2 cellular contexts compared by ENCODE assay signal in genomic region chr1:55860816-55861519, GRCh38.
TF ChIP-seq lines count a peak whose summit lies in the region.

No MANE protein-coding gene starts in this region.

TF ChIP-seq in HCT116, 20 proteins besides CTCF, POLR2A, EP300 and RAD21:
- TF ChIP-seq CEBPB (IDR thresholded peaks at IDR 0.05; ENCODE audit: low read depth) (no peak), JUND (IDR thresholded peaks at IDR 0.05) (no peak)

TF ChIP-seq in GM12878, 131 proteins besides CTCF, POLR2A, EP300 and RAD21:
- TF ChIP-seq NFYA (IDR thresholded peaks at IDR 0.05; ENCODE audit: borderline replicate concordance, low read depth, low read length) (no peak), NKRF (conservative IDR thresholded peaks at IDR 0.05) (no peak), PKNOX1 (IDR thresholded peaks at IDR 0.05) (no peak), SMC3 (IDR thresholded peaks at IDR 0.05; ENCODE audit: borderline replicate concordance, low read length) (peak; percentile 35; the same call in 1 of the 2 replicates), ESRRA (IDR thresholded peaks at IDR 0.05; ENCODE audit: low read length) (no peak), ZNF217 (IDR thresholded peaks at IDR 0.05) (no peak), IRF4 (IDR thresholded peaks at IDR 0.05; ENCODE audit: low read depth, low read length) (no peak), BRCA1 (IDR thresholded peaks at IDR 0.05; ENCODE audit: low read depth, low read length) (no peak)
TF ChIP-seq in GM12878: peak in this region for 1.
